ENCODE assay signal across 11 cellular contexts in genomic region chr9:90331826-90332575, GRCh38.
A peak's percentile ranks its signal among the peaks of the same experiment; 100 is the strongest.
DNase-seq lines count a peak whose midpoint lies in the region; TF ChIP-seq lines count a peak whose summit lies in the region.
"Had no signal": no experiment of that assay in that cellular context is flagged by ENCODE, and none has a peak within 500 bp of the region (broad histone marks: within the 10 kb centered on the region; RNA-seq: fewer than 3 reads in every experiment).

No MANE protein-coding gene starts in this region.

- peak overlapping the region; percentile 79 for H3K27ac Mint-ChIP-seq in type B pancreatic cell

- no peaks in the 10 kb centered on the region for H3K9me3 Mint-ChIP-seq in type B pancreatic cell
- H3K9me3 Mint-ChIP-seq: naive B cell had no signal

- no peaks in the 10 kb centered on the region for H3K36me3 Mint-ChIP-seq in type B pancreatic cell
- H3K36me3 Mint-ChIP-seq: naive B cell had no signal

- TF ChIP-seq POLR2A in lower leg skin (IDR thresholded peaks at IDR 0.05), result no peak
- no peak for TF ChIP-seq POLR2A in transverse colon (IDR thresholded peaks at IDR 0.05)

- in situ Hi-C loops in astrocyte of the spinal cord (cut with HindIII; ENCODE audit: low sequenced_read_pairs), result no loop called here
- in situ Hi-C loops in transverse colon (cut with MboI; ENCODE audit: low pct_ligation_motif_present in 1 of 4, low pct_unique_long_range_greater_than_20kb in 1 of 4, low sequenced_read_pairs in 3 of 4), result no loop called here

- no peak for TF ChIP-seq EP300 in transverse colon (IDR thresholded peaks at IDR 0.05; ENCODE audit: low read depth)

- no peaks in the 10 kb centered on the region for H3K36me3 ChIP-seq in transverse colon
- H3K36me3 ChIP-seq: sigmoid colon, thoracic aorta had no signal

- H3K4me1 ChIP-seq in transverse colon, result peaks cover 0 to 2% (median 0%) of the 10 kb centered on the region in 4 donors

- TF ChIP-seq CTCF in astrocyte of the spinal cord (IDR thresholded peaks at IDR 0.05; ENCODE audit: low read depth, low read length), result no peak
- no peak for TF ChIP-seq CTCF in type B pancreatic cell (conservative IDR thresholded peaks at IDR 0.05)
- no peak for TF ChIP-seq CTCF in lower leg skin (IDR thresholded peaks at IDR 0.05)
- no peak for TF ChIP-seq CTCF in transverse colon (IDR thresholded peaks at IDR 0.05)

- H3K27ac ChIP-seq in substantia nigra (ENCODE audit: low read depth, low read length, poor library complexity, severe bottlenecking), result no peak overlapping the region
- no peak overlapping the region for H3K27ac ChIP-seq in transverse colon
- H3K27ac ChIP-seq: thoracic aorta had no signal

- no peaks in the 10 kb centered on the region for H3K4me1 Mint-ChIP-seq in type B pancreatic cell (ENCODE audit: unreplicated experiment)
- H3K4me1 Mint-ChIP-seq: naive B cell had no signal

- no peaks in the 10 kb centered on the region for H3K27me3 Mint-ChIP-seq in type B pancreatic cell

- no peak overlapping the region for H3K4me3 ChIP-seq in astrocyte of the spinal cord (ENCODE audit: low read depth, low read length)
- no peak overlapping the region for H3K4me3 ChIP-seq in lower leg skin (ENCODE audit: low read depth, poor library complexity, severe bottlenecking)
- no peak overlapping the region for H3K4me3 ChIP-seq in transverse colon
- H3K4me3 ChIP-seq: sigmoid colon, thoracic aorta had no signal

- H3K9me3 ChIP-seq in transverse colon, result no peaks in the 10 kb centered on the region
- H3K9me3 ChIP-seq: sigmoid colon, thoracic aorta had no signal

- 68 to 76% methylated on average over 8 of the region's 8 CpGs for WGBS in lower leg skin, 2 donors
- WGBS in transverse colon (ENCODE audit: low coverage in 1 of 2), 2 donors, result 80% methylated on average over 7 to 8 of the region's 8 CpGs

- H3K4me3 Mint-ChIP-seq in type B pancreatic cell, result no peak overlapping the region
- H3K4me3 Mint-ChIP-seq: naive B cell had no signal

- H3K27me3 ChIP-seq in transverse colon, result no peaks in the 10 kb centered on the region
- H3K27me3 ChIP-seq: sigmoid colon had no signal

- DNase-seq in H4 (ENCODE audit: low spot score), result peak; percentile 74
- DNase-seq in astrocyte of the spinal cord (ENCODE audit: low read depth, low spot score), result peak; percentile 50
- DNase-seq in iris pigment epithelial cell (ENCODE audit: low read depth), result peak; percentile 25
- no peak for DNase-seq in type B pancreatic cell (ENCODE audit: extremely low spot score, unreplicated experiment)
- no peak for DNase-seq in substantia nigra (lab: John Stamatoyannopoulos, UW)
- DNase-seq in lower leg skin (ENCODE audit: low spot score in 2 of 2), result no peak
- no peak for DNase-seq in transverse colon
- DNase-seq: DND-41, naive B cell, sigmoid colon had no signal

- intact Hi-C loops in lower leg skin (cut with DNase I; ENCODE audit: low total_unique reads), result no loop called here
- intact Hi-C loops in transverse colon (cut with DNase I; ENCODE audit: low total_unique reads), result no loop called here

Comparison
In these comparisons a context has a peak if more than half of its experiments do, and no peak if none do; other contexts are left out.
1. DNase-seq: peak in H4 (single experiment), astrocyte of the spinal cord (single experiment) and iris pigment epithelial cell (single experiment); none in type B pancreatic cell (single experiment), substantia nigra (0 of 49), lower leg skin (0 of 2) and transverse colon (single experiment).